ENCODE assay signal across 35 cellular contexts in the genomic region with DNA sequence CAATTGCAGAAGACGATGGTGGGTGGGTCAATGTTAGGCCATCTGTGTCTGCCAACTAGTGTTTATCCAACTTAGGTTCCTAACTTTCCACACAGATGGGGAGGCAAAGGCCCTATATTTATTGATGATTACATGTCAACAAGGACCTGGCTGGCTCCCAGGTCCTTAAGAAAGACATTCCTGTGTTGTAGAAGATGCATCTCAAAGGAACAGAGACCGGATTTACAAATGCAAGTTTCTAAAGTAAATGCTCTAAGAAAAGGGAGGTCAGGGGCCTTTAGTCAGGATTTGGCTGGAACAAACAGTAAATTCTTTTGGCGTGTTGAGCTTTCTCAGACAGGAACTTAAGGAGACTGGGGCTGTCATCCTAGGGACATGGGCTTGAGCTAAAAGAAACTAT.
"Had no signal": no experiment of that assay in that cellular context is flagged by ENCODE, and none has a peak within 500 bp of the region (broad histone marks: within the 10 kb centered on the region; RNA-seq: fewer than 3 reads in every experiment).

No MANE protein-coding gene starts in this region.

- H3K27ac Mint-ChIP-seq: activated CD8-positive, alpha-beta memory T cell treated with anti-CD3 and anti-CD28 coated beads, Interleukin-2, amount 10 ng/mL, durations not matched to agents 7 days and 5 days; activated CD8-positive, alpha-beta T cell treated with anti-CD3 and anti-CD28 coated beads, Interleukin-2, amount 10 ng/mL, durations not matched to agents 7 days and 5 days; activated naive CD4-positive, alpha-beta T cell treated with anti-CD3 and anti-CD28 coated beads, Interleukin-2, amount 50 U/mL, for 72 hours; activated T-helper 2 cell treated with anti-CD3 and anti-CD28 coated beads, Interferon-gamma antibody, Interleukin-2, Interleukin-4, amounts not matched to agents 10 μg/mL and 5 μg/mL and 100 μg/mL, durations not matched to agents 14 hours and 24 hours and 36 hours; brain; immature natural killer cell; nephron progenitor cell; stimulated activated memory B cell treated with anti-CD40 and anti-IgM and Interleukin-4, amounts not matched to agents 10 μg/mL and 1 μg/mL and 100 μg/mL, for 72 hours had no signal

- ATAC-seq: activated CD8-positive, alpha-beta memory T cell treated with anti-CD3 and anti-CD28 coated beads, Interleukin-2, amount 10 ng/mL, durations not matched to agents 7 days and 5 days; activated CD8-positive, alpha-beta T cell treated with anti-CD3 and anti-CD28 coated beads, Interleukin-2, amount 10 ng/mL, durations not matched to agents 7 days and 5 days; activated naive CD4-positive, alpha-beta T cell treated with anti-CD3 and anti-CD28 coated beads, Interleukin-2, amount 50 U/mL, for 72 hours; lower lobe of right lung; mucosa of descending colon; psoas muscle; stimulated activated memory B cell treated with anti-CD40 and anti-IgM and Interleukin-4, amounts not matched to agents 10 μg/mL and 1 μg/mL and 100 μg/mL, for 72 hours had no signal

- H3K27ac ChIP-seq: cardiac muscle cell, coronary artery, dorsolateral prefrontal cortex, lower lobe of right lung, parathyroid adenoma, psoas muscle, sigmoid colon, stomach, thyroid gland, upper lobe of left lung, vagina had no signal

- DNase-seq: activated CD4-positive, alpha-beta T cell treated with anti-CD3 and anti-CD28 coated beads for 1 hour; activated CD4-positive, alpha-beta T cell treated with anti-CD3 and anti-CD28 coated beads, Interleukin-2, amount 50 U/mL, for 1 hour; activated CD8-positive, alpha-beta memory T cell treated with anti-CD3 and anti-CD28 coated beads, Interleukin-2, amount 10 ng/mL, durations not matched to agents 7 days and 5 days; activated CD8-positive, alpha-beta T cell treated with anti-CD3 and anti-CD28 coated beads, Interleukin-2, amount 10 ng/mL, durations not matched to agents 7 days and 5 days; activated naive CD4-positive, alpha-beta T cell; activated T-cell treated with anti-CD3 and anti-CD28 coated beads, Interleukin-2, amount 50 U/mL, for 48 hours; aorta; cerebellar nuclear complex; dorsolateral prefrontal cortex; effector memory CD4-positive, alpha-beta T cell; foreskin fibroblast; immature natural killer cell; lower lobe of right lung; mesendoderm; mucosa of descending colon; nephron progenitor cell; nucleus accumbens; psoas muscle; sigmoid colon; small intestine; stimulated activated CD4-positive, alpha-beta T cell treated with anti-CD3 and anti-CD28 coated beads, Interleukin-1b, Interleukin-23, amount 100 ng/mL, for 48 hours; stimulated activated CD4-positive, alpha-beta T cell treated with anti-CD3 and anti-CD28 coated beads, Interleukin-4, amount 100 ng/mL, for 4 hours; stimulated activated CD8-positive, alpha-beta memory T cell treated with anti-CD3 and anti-CD28 coated beads, Interleukin-4, amount 100 ng/mL, for 48 hours; stomach; T-helper 2 cell; thyroid gland; upper lobe of left lung had no signal

- H3K4me3 Mint-ChIP-seq: activated CD8-positive, alpha-beta memory T cell treated with anti-CD3 and anti-CD28 coated beads, Interleukin-2, amount 10 ng/mL, durations not matched to agents 7 days and 5 days; activated CD8-positive, alpha-beta T cell treated with anti-CD3 and anti-CD28 coated beads, Interleukin-2, amount 10 ng/mL, durations not matched to agents 7 days and 5 days; brain; immature natural killer cell; nephron progenitor cell; stimulated activated memory B cell treated with anti-CD40 and anti-IgM and Interleukin-4, amounts not matched to agents 10 μg/mL and 1 μg/mL and 100 μg/mL, for 72 hours had no signal

- FAIRE-seq: small intestine had no signal

- H3K27me3 ChIP-seq: dorsolateral prefrontal cortex, sigmoid colon, thyroid gland, upper lobe of left lung, vagina had no signal

- H3K79me2 ChIP-seq: parathyroid adenoma had no signal

- H2AFZ ChIP-seq: parathyroid adenoma had no signal

- H3K9me3 ChIP-seq: lower lobe of right lung, mucosa of descending colon, psoas muscle, sigmoid colon, stomach, thyroid gland, upper lobe of left lung, vagina had no signal

- H3K4me1 ChIP-seq: lower lobe of right lung, parathyroid adenoma, psoas muscle, sigmoid colon, stomach, thyroid gland, upper lobe of left lung, vagina had no signal

- H3K9ac ChIP-seq: parathyroid adenoma had no signal

- H3K4me3 ChIP-seq: cardiac muscle cell, coronary artery, dorsolateral prefrontal cortex, lower lobe of right lung, mucosa of descending colon, psoas muscle, sigmoid colon, stomach, thyroid gland, upper lobe of left lung, vagina had no signal

- H3K4me1 Mint-ChIP-seq: activated CD8-positive, alpha-beta memory T cell treated with anti-CD3 and anti-CD28 coated beads, Interleukin-2, amount 10 ng/mL, durations not matched to agents 7 days and 5 days; brain; immature natural killer cell; stimulated activated memory B cell treated with anti-CD40 and anti-IgM and Interleukin-4, amounts not matched to agents 10 μg/mL and 1 μg/mL and 100 μg/mL, for 72 hours had no signal

- H3K9me3 Mint-ChIP-seq: activated naive CD4-positive, alpha-beta T cell treated with anti-CD3 and anti-CD28 coated beads, Interleukin-2, amount 50 U/mL, for 72 hours; activated T-helper 2 cell treated with anti-CD3 and anti-CD28 coated beads, Interferon-gamma antibody, Interleukin-2, Interleukin-4, amounts not matched to agents 10 μg/mL and 5 μg/mL and 100 μg/mL, durations not matched to agents 14 hours and 24 hours and 36 hours; immature natural killer cell; stimulated activated memory B cell treated with anti-CD40 and anti-IgM and Interleukin-4, amounts not matched to agents 10 μg/mL and 1 μg/mL and 100 μg/mL, for 72 hours had no signal

- H3K36me3 Mint-ChIP-seq: activated CD8-positive, alpha-beta memory T cell treated with anti-CD3 and anti-CD28 coated beads, Interleukin-2, amount 10 ng/mL, durations not matched to agents 7 days and 5 days; activated naive CD4-positive, alpha-beta T cell treated with anti-CD3 and anti-CD28 coated beads, Interleukin-2, amount 50 U/mL, for 72 hours; brain; immature natural killer cell; stimulated activated memory B cell treated with anti-CD40 and anti-IgM and Interleukin-4, amounts not matched to agents 10 μg/mL and 1 μg/mL and 100 μg/mL, for 72 hours had no signal

- H3K36me3 ChIP-seq: cardiac muscle cell, lower lobe of right lung, sigmoid colon, stomach, thyroid gland, upper lobe of left lung, vagina had no signal
